12 cellular contexts compared by ENCODE assay signal in the genomic region with DNA sequence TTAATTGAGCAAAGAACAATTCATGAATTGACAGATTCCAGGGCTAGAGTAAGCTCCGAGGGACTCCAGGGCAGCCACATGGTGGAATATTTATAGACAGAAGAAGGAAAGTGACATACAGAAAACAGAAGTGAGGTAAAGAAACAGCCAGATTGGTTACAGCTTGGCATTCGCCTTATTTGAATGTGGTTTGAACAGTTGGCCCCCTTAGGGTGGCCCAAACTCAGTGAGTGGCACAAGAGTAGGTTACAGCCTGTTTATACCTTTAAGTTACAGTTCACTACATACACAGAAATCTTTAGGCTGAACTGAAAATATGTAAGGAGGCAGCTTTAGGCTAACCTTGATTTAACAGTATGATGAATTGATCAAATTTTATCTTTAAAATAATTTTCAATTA.
"Had no signal": no experiment of that assay in that cellular context is flagged by ENCODE, and none has a peak within 500 bp of the region (broad histone marks: within the 10 kb centered on the region; RNA-seq: fewer than 3 reads in every experiment).

No MANE protein-coding gene starts in this region.

- H3K4me1 ChIP-seq: gastroesophageal sphincter, prostate gland, right lobe of liver had no signal

- H3K27me3 ChIP-seq: gastroesophageal sphincter, right lobe of liver had no signal

- H3K27ac Mint-ChIP-seq: activated naive CD8-positive, alpha-beta T cell treated with anti-CD3 and anti-CD28 coated beads for 36 hours had no signal

- H3K36me3 Mint-ChIP-seq: activated naive CD8-positive, alpha-beta T cell treated with anti-CD3 and anti-CD28 coated beads for 36 hours had no signal

- H3K9me3 ChIP-seq: gastroesophageal sphincter, prostate gland, right lobe of liver had no signal

- H3K4me1 Mint-ChIP-seq: activated naive CD8-positive, alpha-beta T cell treated with anti-CD3 and anti-CD28 coated beads for 36 hours had no signal

- H3K36me3 ChIP-seq: gastroesophageal sphincter, prostate gland, right lobe of liver had no signal

- H3K27me3 Mint-ChIP-seq: activated naive CD8-positive, alpha-beta T cell treated with anti-CD3 and anti-CD28 coated beads for 36 hours had no signal

- H3K4me3 ChIP-seq: gastroesophageal sphincter, prostate gland, right lobe of liver had no signal

- H3K4me3 Mint-ChIP-seq: activated naive CD8-positive, alpha-beta T cell treated with anti-CD3 and anti-CD28 coated beads for 36 hours; activated T-cell treated with anti-CD3 and anti-CD28 coated beads, Interleukin-2, amount 50 U/mL, for 4 hours had no signal

- DNase-seq: activated effector memory CD4-positive, alpha-beta T cell treated with anti-CD3 and anti-CD28 coated beads, Interleukin-2, amount 50 U/mL, for 16 hours; activated naive CD8-positive, alpha-beta T cell treated with anti-CD3 and anti-CD28 coated beads for 36 hours; activated T-cell treated with anti-CD3 and anti-CD28 coated beads, Interleukin-2, amount 50 U/mL, for 4 hours; dermis blood vessel endothelial cell; left ventricle myocardium superior; midbrain; right lobe of liver; stimulated activated naive CD4-positive, alpha-beta T cell; substantia nigra; trophoblast cell had no signal

- H3K27ac ChIP-seq: gastroesophageal sphincter, prostate gland, right lobe of liver had no signal

- ATAC-seq: activated T-cell treated with anti-CD3 and anti-CD28 coated beads, Interleukin-2, amount 50 U/mL, for 4 hours; gastroesophageal sphincter; left ventricle myocardium superior; right lobe of liver had no signal

- H3K9me3 Mint-ChIP-seq: activated naive CD8-positive, alpha-beta T cell treated with anti-CD3 and anti-CD28 coated beads for 36 hours; activated T-cell treated with anti-CD3 and anti-CD28 coated beads, Interleukin-2, amount 50 U/mL, for 4 hours had no signal
